In the genomic region with DNA sequence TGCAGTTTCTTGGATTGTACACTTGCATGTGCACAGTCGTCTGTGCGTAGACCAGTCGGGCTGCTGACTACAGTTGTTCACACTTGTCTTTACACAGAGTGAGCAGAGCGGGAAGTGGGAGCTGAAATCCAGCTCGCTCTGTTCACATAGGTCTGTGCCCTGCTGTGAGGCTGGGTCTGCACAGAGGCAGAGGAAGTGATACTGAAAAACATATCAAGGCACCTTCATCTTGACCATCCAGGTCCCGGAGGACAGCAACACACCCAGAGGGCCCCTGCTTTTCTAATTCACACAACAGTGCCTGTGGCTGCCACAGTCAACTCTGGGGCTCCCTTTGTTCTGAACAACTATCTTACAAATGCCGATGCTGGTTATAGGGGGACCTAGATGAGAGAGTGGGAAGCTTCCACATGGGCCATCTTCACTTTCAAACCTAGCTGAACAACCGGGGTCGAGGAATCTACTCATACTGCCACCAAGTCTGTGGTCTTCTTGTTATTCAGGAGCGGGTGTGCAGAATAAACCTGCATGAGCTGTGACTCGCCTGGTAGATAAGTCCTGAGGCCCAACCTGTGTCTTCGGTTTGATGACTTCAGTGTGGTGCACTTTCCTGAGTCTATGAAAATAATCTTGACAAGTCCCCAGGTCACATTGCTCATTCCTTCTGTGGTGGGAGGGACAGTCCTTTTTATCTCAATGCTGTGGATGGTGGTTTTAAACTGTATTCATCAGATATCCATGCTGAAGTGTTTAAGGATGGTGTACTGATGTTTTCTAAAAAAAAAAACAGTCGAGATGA, we compare ENCODE assay signal across 12 cellular contexts. TPM values are rescaled to one million over a fixed set of nuclear protein-coding genes. Genes with fewer than 3 reads are reported as not detected.
A peak's percentile ranks its signal among the peaks of the same experiment; 100 is the strongest.
DNase-seq lines count a peak whose midpoint lies in the region; ATAC-seq and TF ChIP-seq lines count a peak whose summit lies in the region.
"Had no signal": no experiment of that assay in that cellular context is flagged by ENCODE, and none has a peak within 500 bp of the region (broad histone marks: within the 10 kb centered on the region; RNA-seq: fewer than 3 reads in every experiment).

No MANE protein-coding gene starts in this region.

- peak; percentile 59 for DNase-seq in stimulated activated CD4-positive, alpha-beta T cell treated with anti-CD3 and anti-CD28 coated beads, Interleukin-1b, Interleukin-23, amount 100 ng/mL, for 48 hours
- DNase-seq in stimulated activated CD4-positive, alpha-beta T cell treated with anti-CD3 and anti-CD28 coated beads, Interleukin-2, amount 100 ng/mL, for 24 hours, result no peak
- DNase-seq in Peyer's patch (peak in 2 of 3 donors; percentile 34 to 47), NCI-H748 treated with DMSO at 0.1 percent for 48 hours (lab: John Stamatoyannopoulos, UW) (no peak), HPDE6-E6E7 (ENCODE audit: extremely low spot score) (no peak), NCI-H2171 treated with DMSO at 0.1 percent for 48 hours (lab: John Stamatoyannopoulos, UW) (no peak), OCI-M2 (lab: John Stamatoyannopoulos, UW; ENCODE audit: unreplicated experiment) (no peak)
- DNase-seq: HCEC 1CT, NCI-H446 had no signal

- no peaks in the 10 kb centered on the region for H3K36me3 ChIP-seq in Peyer's patch
- H3K36me3 ChIP-seq: suprapubic skin had no signal

- H3K27me3 ChIP-seq in Peyer's patch, result no peaks in the 10 kb centered on the region
- H3K27me3 ChIP-seq: suprapubic skin had no signal

- TF ChIP-seq POLR2A in Peyer's patch (IDR thresholded peaks at IDR 0.05), result no peak

- TF ChIP-seq CTCF in Peyer's patch (IDR thresholded peaks at IDR 0.05), result no peak

- H3K9me3 ChIP-seq in Peyer's patch, result peaks cover 0 to 3% (median 0%) of the 10 kb centered on the region in 4 donors
- H3K9me3 ChIP-seq: suprapubic skin had no signal

- peak; percentile 43 for ATAC-seq in HG02798 (IDR thresholded peaks at IDR 0.05; ENCODE audit: poor library complexity, unreplicated experiment)
- ATAC-seq: activated CD4-positive, CD25-positive, alpha-beta regulatory T cell treated with anti-CD3 and anti-CD28 coated beads, Interleukin-2, amount 50 U/mL, for 24 hours had no signal

- H3K4me1 ChIP-seq in Peyer's patch, result peaks cover 0 to 6% (median 3%) of the 10 kb centered on the region in 4 donors

- H3K27ac ChIP-seq in Peyer's patch, result no peak overlapping the region
- H3K27ac ChIP-seq: suprapubic skin had no signal

- no peak overlapping the region for H3K4me3 ChIP-seq in Peyer's patch
- H3K4me3 ChIP-seq: suprapubic skin had no signal

RNA-seq across cellular contexts. Expression of gene ADNP2, which starts 3.5 kb away (rescaled TPM):
- 10 to 100 TPM; 18.9 to 26.7 (median 24.0) TPM for total RNA-seq in Peyer's patch

Comparison
In these comparisons a context has a peak if more than half of its experiments do, and no peak if none do; other contexts are left out.
1. DNase-seq: peak in stimulated activated CD4-positive, alpha-beta T cell treated with anti-CD3 and anti-CD28 coated beads, Interleukin-1b, Interleukin-23, amount 100 ng/mL, for 48 hours (single experiment) and Peyer's patch (2 of 3); none in stimulated activated CD4-positive, alpha-beta T cell treated with anti-CD3 and anti-CD28 coated beads, Interleukin-2, amount 100 ng/mL, for 24 hours (0 of 2), NCI-H748 treated with DMSO at 0.1 percent for 48 hours (single experiment), HPDE6-E6E7 (single experiment), NCI-H2171 treated with DMSO at 0.1 percent for 48 hours (single experiment) and OCI-M2 (single experiment).